ENCODE assay signal across 22 cellular contexts in genomic region chr15:74123131-74123429, GRCh38. TPM values are rescaled to one million over a fixed set of nuclear protein-coding genes. Genes with fewer than 3 reads are reported as not detected.
DNase-seq lines count a peak whose midpoint lies in the region; ATAC-seq, FAIRE-seq and TF ChIP-seq lines count a peak whose summit lies in the region.
"Had no signal": no experiment of that assay in that cellular context is flagged by ENCODE, and none has a peak within 500 bp of the region (broad histone marks: within the 10 kb centered on the region; RNA-seq: fewer than 3 reads in every experiment).

No MANE protein-coding gene starts in this region.

- peaks cover 3% of the 10 kb centered on the region for H3K4me1 ChIP-seq in A673 (ENCODE audit: insufficient read depth, low read length, poor library complexity, severe bottlenecking)
- H3K4me1 ChIP-seq: Caco-2 had no signal

- H3K4me1 Mint-ChIP-seq in endothelial cell (ENCODE audit: unreplicated experiment), result peaks cover 32% of the 10 kb centered on the region

- no peak for ATAC-seq in GM21390 (IDR thresholded peaks at IDR 0.05; ENCODE audit: unreplicated experiment)
- no peak for ATAC-seq in GM19351 (IDR thresholded peaks at IDR 0.05; ENCODE audit: unreplicated experiment)
- ATAC-seq: activated naive CD8-positive, alpha-beta T cell treated with anti-CD3 and anti-CD28 coated beads, Interleukin-2, amount 50 U/mL, for 24 hours; lower lobe of right lung; T-cell had no signal

- BruUV-seq in A673 (replicated peaks; lab: Mats Ljungman, UMichigan), result no TSS peak

- H3K27me3 Mint-ChIP-seq in endothelial cell (ENCODE audit: unreplicated experiment), result peaks cover 10% of the 10 kb centered on the region

- H3K36me3 ChIP-seq in A673 (ENCODE audit: insufficient read depth, low read length, poor library complexity, severe bottlenecking), result no peaks in the 10 kb centered on the region
- H3K36me3 ChIP-seq: lower lobe of right lung, right atrium auricular region, thoracic aorta had no signal

- H3K9me3 Mint-ChIP-seq in endothelial cell (ENCODE audit: unreplicated experiment), result no peaks in the 10 kb centered on the region
- H3K9me3 Mint-ChIP-seq: activated naive CD8-positive, alpha-beta T cell treated with anti-CD3 and anti-CD28 coated beads, Interleukin-2, amount 50 U/mL, for 24 hours had no signal

- no peak overlapping the region for H3K4me3 Mint-ChIP-seq in endothelial cell (ENCODE audit: unreplicated experiment)
- H3K4me3 Mint-ChIP-seq: activated naive CD8-positive, alpha-beta T cell treated with anti-CD3 and anti-CD28 coated beads, Interleukin-2, amount 50 U/mL, for 24 hours; T-cell had no signal

- DNase-seq in A673 (ENCODE audit: low spot score) (peak; percentile 52), GM18507 (ENCODE audit: extremely low spot score, insufficient read length, low read depth) (no peak), OCI-M1 (lab: John Stamatoyannopoulos, UW) (peak; percentile 25), endothelial cell (ENCODE audit: low spot score) (no peak)
- DNase-seq in NK-92 treated with Interleukin-12 subunit alpha and Interleukin-12 subunit beta, amount 100 ng/mL, for 24 hours (lab: John Stamatoyannopoulos, UW), result no peak
- no peak for DNase-seq in activated CD4-positive, alpha-beta T cell treated with anti-CD3 and anti-CD28 coated beads for 4 hours
- DNase-seq: ACHN; activated CD4-positive, alpha-beta T cell treated with anti-CD3 and anti-CD28 coated beads for 1 hour; activated naive CD8-positive, alpha-beta T cell treated with anti-CD3 and anti-CD28 coated beads, Interleukin-2, amount 50 U/mL, for 24 hours; activated T-cell treated with anti-CD3 and anti-CD28 coated beads for 4 hours; Caco-2; caudate nucleus; lower lobe of right lung; NCI-H146; T-cell had no signal

- H3K9me3 ChIP-seq in A673 (ENCODE audit: low read depth, low read length, poor library complexity, severe bottlenecking), result no peaks in the 10 kb centered on the region
- H3K9me3 ChIP-seq: Caco-2, lower lobe of right lung, right atrium auricular region, thoracic aorta had no signal

- peak; percentile 51 for FAIRE-seq in GM18507 (lab: Jason Lieb, UNC)
- FAIRE-seq: H54, RCC 7860 had no signal

- intact Hi-C loops in A673 (cut with micrococcal nuclease; ENCODE audit: unreplicated experiment), result no loop called here

- H3K4me3 ChIP-seq in A673 (ENCODE audit: low read depth, low read length, poor library complexity, severe bottlenecking), result no peak overlapping the region
- H3K4me3 ChIP-seq: lower lobe of right lung, right atrium auricular region, thoracic aorta had no signal

- POLR2A ChIA-PET in A673 (lab: Charles Lee; ENCODE audit: low non-redundant PET), result no interaction called here

- no peak overlapping the region for H3K27ac ChIP-seq in A673 (ENCODE audit: low read depth, low read length, poor library complexity, severe bottlenecking)
- H3K27ac ChIP-seq: lower lobe of right lung, right atrium auricular region, thoracic aorta had no signal

- CTCF ChIA-PET in A673 (lab: Charles Lee), result interaction anchor here (1.2 kb wide), 1 partner anchor 184 kb away, joined by 4 read pairs; no protein-coding TSS in a partner anchor

- H3K27ac Mint-ChIP-seq in endothelial cell (ENCODE audit: unreplicated experiment), result peak overlapping the region; percentile 76
- H3K27ac Mint-ChIP-seq: activated naive CD8-positive, alpha-beta T cell treated with anti-CD3 and anti-CD28 coated beads, Interleukin-2, amount 50 U/mL, for 24 hours; T-cell had no signal

- no peaks in the 10 kb centered on the region for H3K36me3 Mint-ChIP-seq in endothelial cell (ENCODE audit: low read depth, unreplicated experiment)
- H3K36me3 Mint-ChIP-seq: T-cell had no signal

- TF ChIP-seq CTCF in A673 (conservative IDR thresholded peaks at IDR 0.05; ENCODE audit: low read depth, low read length) (no peak), endothelial cell (IDR thresholded peaks at IDR 0.05; ENCODE audit: unreplicated experiment) (no peak)

- peaks cover 2% of the 10 kb centered on the region for H3K27me3 ChIP-seq in A673 (replicated peaks; ENCODE audit: insufficient read depth, low read depth, low read length, poor library complexity)

RNA-seq across cellular contexts. Expression of gene ISLR2, which starts 7.3 kb away (rescaled TPM):
- 0.48 and 0.64 TPM in 2 replicates for total RNA-seq in A673 (2021)
- total RNA-seq in endothelial cell (ENCODE audit: unreplicated experiment), result 0.21 TPM
- total RNA-seq: Caco-2, fibroblast of villous mesenchyme, thoracic aorta had no signal

RNA-seq across cellular contexts. Expression of gene GOLGA6A, which starts 40.7 kb away (rescaled TPM):
- total RNA-seq in A673 (2021) (not detected in 2 replicates), endothelial cell (ENCODE audit: unreplicated experiment) (0.85 TPM)
- total RNA-seq: Caco-2, fibroblast of villous mesenchyme, lower lobe of right lung, right atrium auricular region had no signal

RNA-seq across cellular contexts. Expression of gene ISLR, which starts 50.4 kb away (rescaled TPM):
- total RNA-seq in A673 (2021) (0.41 and 0.74 TPM in 2 replicates), endothelial cell (ENCODE audit: unreplicated experiment) (0.51 TPM)
- total RNA-seq: Caco-2 had no signal

Comparison
In these comparisons a context has a peak if more than half of its experiments do, and no peak if none do; other contexts are left out.
1. DNase-seq: peak in A673 (single experiment) and OCI-M1 (single experiment); none in GM18507 (single experiment), endothelial cell (single experiment), NK-92 treated with Interleukin-12 subunit alpha and Interleukin-12 subunit beta, amount 100 ng/mL, for 24 hours (single experiment) and activated CD4-positive, alpha-beta T cell treated with anti-CD3 and anti-CD28 coated beads for 4 hours (0 of 2).